Comparison of ENCODE assay signal across 15 cellular contexts in genomic region chr7:101527844-101528667, GRCh38.
DNase-seq lines count a peak whose midpoint lies in the region; ATAC-seq, FAIRE-seq and TF ChIP-seq lines count a peak whose summit lies in the region.
"Had no signal": no experiment of that assay in that cellular context is flagged by ENCODE, and none has a peak within 500 bp of the region (broad histone marks: within the 10 kb centered on the region; RNA-seq: fewer than 3 reads in every experiment).

No MANE protein-coding gene starts in this region.

- TF ChIP-seq CTCF in Panc1 (IDR thresholded peaks at IDR 0.05) (no peak), endothelial cell of umbilical vein (IDR thresholded peaks at IDR 0.05; ENCODE audit: extremely low read depth in 1 of 2, insufficient read depth in 1 of 2, low read depth in 1 of 2, low read length in 2 of 2) (no peak)

- intact Hi-C loops in Panc1 (cut with micrococcal nuclease; ENCODE audit: unreplicated experiment): no loop called here
- intact Hi-C loops in endothelial cell of umbilical vein (cut with micrococcal nuclease): no loop called here
- intact Hi-C loops in sciatic nerve (cut with DNase I): loop anchor here (10.0 kb wide), 1 partner anchor 1397 kb away; no protein-coding TSS in a partner anchor

- POLR2A ChIA-PET in Panc1 (lab: Charles Lee): interaction anchor here (0.6 kb wide), 1 partner anchor 500 kb away, joined by 3 read pairs; no protein-coding TSS in a partner anchor
- POLR2A ChIA-PET in endothelial cell of umbilical vein (lab: Charles Lee): no interaction called here

- FAIRE-seq in endothelial cell of umbilical vein (lab: Jason Lieb, UNC) (peak; percentile 24), GM12891 (lab: Jason Lieb, UNC) (no peak)

- peak overlapping the region; percentile 62 for H3K27ac ChIP-seq in Panc1 (ENCODE audit: low read length)
- no peak overlapping the region for H3K27ac ChIP-seq in endothelial cell of umbilical vein (ENCODE audit: insufficient read depth, low read depth, low read length)
- H3K27ac ChIP-seq in neuronal stem cell (replicated peaks; ENCODE audit: low read length): no peak overlapping the region

- CTCF ChIA-PET in Panc1 (lab: Charles Lee): interaction anchor here (0.6 kb wide), 1 partner anchor 336 kb away, joined by 3 read pairs; no protein-coding TSS in a partner anchor
- CTCF ChIA-PET in endothelial cell of umbilical vein (lab: Charles Lee): interaction anchor here (1.0 to 1.3 kb wide), 2 partner anchors 10 to 15 kb away, joined by 3 to 4 read pairs; no protein-coding TSS in a partner anchor

- no peaks in the 10 kb centered on the region for H3K9me1 ChIP-seq in endothelial cell of umbilical vein (replicated peaks; ENCODE audit: control insufficient read depth, extremely low read depth, insufficient read depth, low read length)

- H3K79me1 ChIP-seq in neuronal stem cell (ENCODE audit: low read depth, low read length): peaks cover 7% of the 10 kb centered on the region

- H3K4me1 ChIP-seq in Panc1 (ENCODE audit: control insufficient read depth, insufficient read depth, low read length) (peaks cover 15% of the 10 kb centered on the region), endothelial cell of umbilical vein (ENCODE audit: control insufficient read depth, extremely low read depth, insufficient read depth, low read length) (no peaks in the 10 kb centered on the region), neuronal stem cell (ENCODE audit: control insufficient read depth in 2 of 2, insufficient read depth in 1 of 2, low read depth in 1 of 2, low read length in 2 of 2) (no peaks in the 10 kb centered on the region)

- BruUV-seq in Panc1 (replicated peaks; lab: Mats Ljungman, UMichigan) (no TSS peak), endothelial cell of umbilical vein (replicated peaks; lab: Mats Ljungman, UMichigan) (no TSS peak)

- H3K14ac ChIP-seq in neuronal stem cell (ENCODE audit: low read length): no peak overlapping the region

- H3K9ac ChIP-seq in endothelial cell of umbilical vein (replicated peaks; ENCODE audit: extremely low read depth, insufficient read depth, low read length) (no peak overlapping the region), neuronal stem cell (ENCODE audit: low read depth, low read length, poor library complexity) (no peak overlapping the region)

- no peaks in the 10 kb centered on the region for H4K20me1 ChIP-seq in endothelial cell of umbilical vein (replicated peaks; ENCODE audit: control insufficient read depth, extremely low read depth, insufficient read depth, low read length)

- H2BK12ac ChIP-seq in neuronal stem cell (ENCODE audit: low read length): no peak overlapping the region

- no peak overlapping the region for H3K18ac ChIP-seq in neuronal stem cell (ENCODE audit: low read length)

- TF ChIP-seq POLR2A in endothelial cell of umbilical vein (IDR thresholded peaks at IDR 0.05; ENCODE audit: low read depth, low read length) (no peak), GM12891 (IDR thresholded peaks at IDR 0.05; ENCODE audit: low read depth, low read length) (no peak)

- no peak overlapping the region for H2BK120ac ChIP-seq in neuronal stem cell (ENCODE audit: low read depth, low read length)

- H2AFZ ChIP-seq in endothelial cell of umbilical vein (ENCODE audit: low read depth, low read length) (no peak overlapping the region), neuronal stem cell (ENCODE audit: low read length) (no peak overlapping the region)

- WGBS in neuronal stem cell (ENCODE audit: extremely low coverage in 2 of 2, insufficient read length in 2 of 2, insufficient replicate concordance in 1 of 2), 2 donors: no CpG with 5 or more reads among the region's 13 CpGs

- H2AK5ac ChIP-seq in neuronal stem cell (ENCODE audit: low read depth, low read length): no peak overlapping the region

- no peak overlapping the region for H2BK5ac ChIP-seq in neuronal stem cell (ENCODE audit: low read length)

- H3K4ac ChIP-seq in neuronal stem cell (ENCODE audit: low read length): no peak overlapping the region

- no peaks in the 10 kb centered on the region for H3K9me3 ChIP-seq in Panc1 (ENCODE audit: control insufficient read depth, insufficient read depth, low read depth, low read length)
- no peaks in the 10 kb centered on the region for H3K9me3 ChIP-seq in endothelial cell of umbilical vein (replicated peaks; ENCODE audit: control insufficient read depth, insufficient read depth, low read length)
- H3K9me3 ChIP-seq in neuronal stem cell (replicated peaks in 1 of 2; ENCODE audit: control insufficient read depth in 2 of 2, insufficient read depth in 1 of 2, low read depth in 1 of 2, low read length in 2 of 2): no peaks in the 10 kb centered on the region

- H3K23ac ChIP-seq in neuronal stem cell (ENCODE audit: low read depth, low read length, poor library complexity): peak overlapping the region; percentile 55

- H3K27me3 ChIP-seq in Panc1 (ENCODE audit: control insufficient read depth, insufficient read depth, low read length): no peaks in the 10 kb centered on the region
- no peaks in the 10 kb centered on the region for H3K27me3 ChIP-seq in endothelial cell of umbilical vein (ENCODE audit: control insufficient read depth in 2 of 2, insufficient read depth in 2 of 2, low read length in 2 of 2)
- H3K27me3 ChIP-seq in neuronal stem cell (ENCODE audit: control insufficient read depth in 3 of 3, insufficient read depth in 3 of 3, low read depth in 1 of 3, low read length in 3 of 3): no peaks in the 10 kb centered on the region

- H4K8ac ChIP-seq in neuronal stem cell (ENCODE audit: low read depth, low read length): no peak overlapping the region

- dilution Hi-C loops in endothelial cell of umbilical vein (cut with MboI; ENCODE audit: extremely low pct_ligation_motif_present, low sequenced_read_pairs): no loop called here

- H3K36me3 ChIP-seq in Panc1 (ENCODE audit: control insufficient read depth, insufficient read depth, low read length) (no peaks in the 10 kb centered on the region), endothelial cell of umbilical vein (ENCODE audit: control insufficient read depth in 2 of 2, extremely low read depth in 1 of 2, insufficient read depth in 2 of 2, low read length in 2 of 2) (no peaks in the 10 kb centered on the region), neuronal stem cell (replicated peaks in 1 of 2; ENCODE audit: control insufficient read depth in 2 of 2, insufficient read depth in 2 of 2, low read length in 2 of 2) (peaks cover 0 to 10% of the 10 kb centered on the region in 2 donors)

- no peak overlapping the region for H2BK15ac ChIP-seq in neuronal stem cell (ENCODE audit: low read length)

- no peaks in the 10 kb centered on the region for H3K79me2 ChIP-seq in endothelial cell of umbilical vein (ENCODE audit: control insufficient read depth, insufficient read depth, low read length)

- ATAC-seq in Panc1 (peak; percentile 88), sciatic nerve (no peak), GM19395 (IDR thresholded peaks at IDR 0.05; ENCODE audit: unreplicated experiment) (no peak)

- peak; percentile 48 for DNase-seq in Ammon's horn (ENCODE audit: low spot score)
- no peak for DNase-seq in Panc1 (ENCODE audit: low read depth, low spot score)
- peak; percentile 52 for DNase-seq in endothelial cell of umbilical vein (ENCODE audit: low read depth, low spot score)
- DNase-seq in neuronal stem cell (ENCODE audit: low spot score): no peak
- no peak for DNase-seq in sciatic nerve (ENCODE audit: low spot score)
- DNase-seq in GM12891 (ENCODE audit: insufficient read length, low spot score): no peak
- no peak for DNase-seq in NCI-H1417 treated with DMSO at 0.1 percent for 48 hours (lab: John Stamatoyannopoulos, UW)
- DNase-seq: activated CD4-positive, alpha-beta memory T cell treated with anti-CD3 and anti-CD28 coated beads for 36 hours; activated naive CD8-positive, alpha-beta T cell treated with anti-CD3 and anti-CD28 coated beads, Interleukin-2, amount 10 ng/mL, durations not matched to agents 7 days and 5 days; H9; NCI-H69; nephron progenitor cell; stimulated activated CD4-positive, alpha-beta T cell treated with anti-CD3 and anti-CD28 coated beads, Interleukin-2, amount 100 ng/mL, for 24 hours; stimulated activated naive CD4-positive, alpha-beta T cell treated with Interleukin-2 at 50 U/mL for 16 hours had no signal

- H4K91ac ChIP-seq in neuronal stem cell (ENCODE audit: low read depth, low read length, poor library complexity): no peak overlapping the region

- H3K4me3 ChIP-seq in Panc1 (ENCODE audit: low read depth in 2 of 2, low read length in 2 of 2) (no peak overlapping the region), endothelial cell of umbilical vein (replicated peaks in 1 of 3; ENCODE audit: insufficient read depth in 1 of 3, low read depth in 1 of 3, low read length in 3 of 3) (no peak overlapping the region), neuronal stem cell (ENCODE audit: low read length in 2 of 2) (no peak overlapping the region)

- in situ Hi-C loops in Panc1 (cut with HindIII; ENCODE audit: low pct_unique_long_range_greater_than_20kb, low sequenced_read_pairs): no loop called here

- no peak overlapping the region for H3K4me2 ChIP-seq in endothelial cell of umbilical vein (ENCODE audit: insufficient read depth, low read length)
- no peak overlapping the region for H3K4me2 ChIP-seq in neuronal stem cell (ENCODE audit: insufficient read depth, low read length, poor library complexity, severe bottlenecking)

TF ChIP-seq in endothelial cell of umbilical vein, 7 proteins besides CTCF, POLR2A, EP300 and RAD21 (continues in another document):
- no peak for TF ChIP-seq MAX (IDR thresholded peaks at IDR 0.05; ENCODE audit: insufficient read depth, insufficient read length)
- TF ChIP-seq POLR2AphosphoS5 (IDR thresholded peaks at IDR 0.05; ENCODE audit: insufficient read depth, low read depth, low read length): no peak
- TF ChIP-seq JUN (IDR thresholded peaks at IDR 0.05; ENCODE audit: borderline replicate concordance, insufficient read depth, insufficient read length, low read depth): no peak
- no peak for TF ChIP-seq EZH2 (IDR thresholded peaks at IDR 0.05; ENCODE audit: borderline replicate concordance, low read depth, low read length, severe bottlenecking)

TF ChIP-seq in GM12891, 5 proteins besides CTCF, POLR2A, EP300 and RAD21:
- TF ChIP-seq TAF1 (IDR thresholded peaks at IDR 0.05; ENCODE audit: low read depth, low read length): no peak
- no peak for TF ChIP-seq POU2F2 (IDR thresholded peaks at IDR 0.05; ENCODE audit: low read depth, low read length)
- TF ChIP-seq SPI1 (IDR thresholded peaks at IDR 0.05; ENCODE audit: low read depth, low read length): no peak
- no peak for TF ChIP-seq POLR2AphosphoS5 (IDR thresholded peaks at IDR 0.05; ENCODE audit: low read depth, low read length)
- no peak for TF ChIP-seq PAX5 (IDR thresholded peaks at IDR 0.05; ENCODE audit: insufficient read depth, low read length, severe bottlenecking)

Comparison
In these comparisons a context has a peak if more than half of its experiments do, and no peak if none do; other contexts are left out.
1. DNase-seq: peak in Ammon's horn (single experiment) and endothelial cell of umbilical vein (single experiment); none in Panc1 (single experiment), neuronal stem cell (single experiment), sciatic nerve (single experiment), GM12891 (single experiment) and NCI-H1417 treated with DMSO at 0.1 percent for 48 hours (single experiment).